In genomic region chr17:7466644-7467341, GRCh38 we compare ENCODE assay signal across 10 cellular contexts. TPM values are rescaled to one million over a fixed set of nuclear protein-coding genes. Genes with fewer than 3 reads are reported as not detected.
DNase-seq lines count a peak whose midpoint lies in the region; ATAC-seq and TF ChIP-seq lines count a peak whose summit lies in the region.
"Had no signal": no experiment of that assay in that cellular context is flagged by ENCODE, and none has a peak within 500 bp of the region (broad histone marks: within the 10 kb centered on the region; RNA-seq: fewer than 3 reads in every experiment).

No MANE protein-coding gene starts in this region.

- TF ChIP-seq POLR2A in sigmoid colon (IDR thresholded peaks at IDR 0.05) = no peak

- TF ChIP-seq CTCF in GM23338 (conservative IDR thresholded peaks at IDR 0.05; ENCODE audit: low read depth in 2 of 2) = no peak
- TF ChIP-seq CTCF in activated CD8-positive, alpha-beta T cell treated with anti-CD3 and anti-CD28 coated beads for 36 hours (IDR thresholded peaks at IDR 0.05) = no peak
- TF ChIP-seq CTCF in sigmoid colon (IDR thresholded peaks at IDR 0.05) = no peak

- H3K27me3 ChIP-seq in GM23338 (ENCODE audit: insufficient read depth) = no peaks in the 10 kb centered on the region
- H3K27me3 ChIP-seq in sigmoid colon = no peaks in the 10 kb centered on the region
- H3K27me3 ChIP-seq in CD8-positive, alpha-beta memory T cell (ENCODE audit: insufficient read depth, low read length, poor library complexity, severe bottlenecking) = no peaks in the 10 kb centered on the region

- intact Hi-C loops in activated CD8-positive, alpha-beta T cell treated with anti-CD3 and anti-CD28 coated beads for 36 hours (cut with micrococcal nuclease) = no loop called here
- intact Hi-C loops in Right ventricle myocardium superior (cut with DNase I) = no loop called here
- intact Hi-C loops in sigmoid colon (cut with DNase I) = no loop called here

- H3K9me2 ChIP-seq in GM23338 (ENCODE audit: insufficient read depth) = no peaks in the 10 kb centered on the region

- H3K27ac ChIP-seq in GM23338 (ENCODE audit: low read depth) (no peak overlapping the region), sigmoid colon (peak overlapping the region; percentile 46 to 59 (median 50))
- no peak overlapping the region for H3K27ac ChIP-seq in CD8-positive, alpha-beta memory T cell (ENCODE audit: low read depth, low read length)

- peak overlapping the region; percentile 89 for H3K27ac Mint-ChIP-seq in GM23338
- H3K27ac Mint-ChIP-seq in activated CD8-positive, alpha-beta T cell treated with anti-CD3 and anti-CD28 coated beads for 36 hours = peak overlapping the region; percentile 83
- peak overlapping the region in 4 of 8 donors; percentile 23 to 88 (median 50) for H3K27ac Mint-ChIP-seq in CD8-positive, alpha-beta memory T cell

- DNase-seq in GM23338 (ENCODE audit: low spot score) = no peak
- no peak for DNase-seq in activated CD8-positive, alpha-beta T cell treated with anti-CD3 and anti-CD28 coated beads for 36 hours
- peak; percentile 88 for DNase-seq in Right ventricle myocardium superior
- peak; percentile 88 for DNase-seq in sigmoid colon
- DNase-seq in CD8-positive, alpha-beta memory T cell = no peak

- no peaks in the 10 kb centered on the region for H3K9me3 ChIP-seq in sigmoid colon
- H3K9me3 ChIP-seq in CD8-positive, alpha-beta memory T cell (ENCODE audit: low read length) = no peaks in the 10 kb centered on the region

- CTCF ChIA-PET in activated CD8-positive, alpha-beta T cell treated with anti-CD3 and anti-CD28 coated beads for 36 hours (lab: Charles Lee) = interaction anchor here (1.3 to 2.2 kb wide), 4 partner anchors 9 to 111 kb away, joined by 3 to 8 read pairs (median 6); no protein-coding TSS in a partner anchor
- CTCF ChIA-PET in CD8-positive, alpha-beta memory T cell (lab: Charles Lee) = interaction anchor here (0.5 to 0.8 kb wide), 2 partner anchors 30 to 124 kb away, joined by 3 read pairs; no protein-coding TSS in a partner anchor

- H3K36me3 ChIP-seq in GM23338 (ENCODE audit: insufficient read depth) (no peaks in the 10 kb centered on the region), sigmoid colon (peaks cover 18 to 50% (median 29%) of the 10 kb centered on the region in 4 donors)
- no peaks in the 10 kb centered on the region for H3K36me3 ChIP-seq in CD8-positive, alpha-beta memory T cell (ENCODE audit: insufficient read depth, low read length)

- H4K20me1 ChIP-seq in GM23338 (replicated peaks; ENCODE audit: insufficient read depth) = no peaks in the 10 kb centered on the region

- H3K4me3 ChIP-seq in GM23338 = no peak overlapping the region
- H3K4me3 ChIP-seq in sigmoid colon = no peak overlapping the region
- H3K4me3 ChIP-seq in CD8-positive, alpha-beta memory T cell (ENCODE audit: low read length) = no peak overlapping the region

- no peak overlapping the region for H3K4me3 Mint-ChIP-seq in GM23338
- H3K4me3 Mint-ChIP-seq in activated CD8-positive, alpha-beta T cell treated with anti-CD3 and anti-CD28 coated beads for 36 hours = no peak overlapping the region
- H3K4me3 Mint-ChIP-seq in CD8-positive, alpha-beta memory T cell = no peak overlapping the region

- 85 to 90% methylated on average over 16 of the region's 16 CpGs for WGBS in sigmoid colon, 2 donors

- 0 out of 2 replicates have a peak, but pooled peaks cover 11% of the 10 kb centered on the region for H3K79me2 ChIP-seq in GM23338 (replicated peaks; ENCODE audit: insufficient read depth)

- no peak overlapping the region for H2AFZ ChIP-seq in GM23338

- no peak for TF ChIP-seq EP300 in sigmoid colon (IDR thresholded peaks at IDR 0.05)

- POLR2A ChIA-PET in activated CD8-positive, alpha-beta T cell treated with anti-CD3 and anti-CD28 coated beads for 36 hours (lab: Charles Lee) = interaction anchor here (0.6 to 16.3 kb wide), 4 partner anchors 9 to 21 kb away, joined by 4 to 122 read pairs (median 5); partner anchors contain the start of gene ZBTB4
- POLR2A ChIA-PET in CD8-positive, alpha-beta memory T cell (lab: Charles Lee) = interaction anchor here (0.6 to 1.5 kb wide), 3 partner anchors 10 to 18 kb away, joined by 3 read pairs; no protein-coding TSS in a partner anchor

- H3K36me3 Mint-ChIP-seq in GM23338 (ENCODE audit: low read depth) = peaks cover 7% of the 10 kb centered on the region
- H3K36me3 Mint-ChIP-seq in activated CD8-positive, alpha-beta T cell treated with anti-CD3 and anti-CD28 coated beads for 36 hours (ENCODE audit: low read depth) = peaks cover 13% of the 10 kb centered on the region
- H3K36me3 Mint-ChIP-seq in CD8-positive, alpha-beta memory T cell = peaks cover 0 to 51% (median 1%) of the 10 kb centered on the region in 3 donors

- H3K4me1 Mint-ChIP-seq in GM23338 = peaks cover 8% of the 10 kb centered on the region; the same call in 2 of the 3 replicates
- H3K4me1 Mint-ChIP-seq in activated CD8-positive, alpha-beta T cell treated with anti-CD3 and anti-CD28 coated beads for 36 hours (ENCODE audit: low read depth) = peaks cover 28% of the 10 kb centered on the region
- peaks cover 6 to 32% (median 14%) of the 10 kb centered on the region in 3 donors for H3K4me1 Mint-ChIP-seq in CD8-positive, alpha-beta memory T cell

- ATAC-seq in GM23338 (no peak), Right ventricle myocardium superior (ENCODE audit: poor library complexity) (peak; percentile 62), HG03442 (IDR thresholded peaks at IDR 0.05; ENCODE audit: unreplicated experiment) (no peak), GM19467 (IDR thresholded peaks at IDR 0.05; ENCODE audit: unreplicated experiment) (no peak), HG03139 (IDR thresholded peaks at IDR 0.05; ENCODE audit: unreplicated experiment) (no peak)
- peak; percentile 8 for ATAC-seq in activated CD8-positive, alpha-beta T cell treated with anti-CD3 and anti-CD28 coated beads for 36 hours

- H3K4me2 ChIP-seq in GM23338 = no peak overlapping the region

- H3K4me1 ChIP-seq in GM23338 (ENCODE audit: insufficient read depth) = peaks cover 4% of the 10 kb centered on the region; the same call in 1 of the 2 replicates
- H3K4me1 ChIP-seq in sigmoid colon = peaks cover 0 to 58% (median 33%) of the 10 kb centered on the region in 4 donors
- peaks cover 6% of the 10 kb centered on the region for H3K4me1 ChIP-seq in CD8-positive, alpha-beta memory T cell (ENCODE audit: insufficient read depth, low read length)

- no peaks in the 10 kb centered on the region for H3K9me3 Mint-ChIP-seq in GM23338
- no peaks in the 10 kb centered on the region for H3K9me3 Mint-ChIP-seq in activated CD8-positive, alpha-beta T cell treated with anti-CD3 and anti-CD28 coated beads for 36 hours
- H3K9me3 Mint-ChIP-seq in CD8-positive, alpha-beta memory T cell = no peaks in the 10 kb centered on the region

- no peaks in the 10 kb centered on the region for H3F3A ChIP-seq in GM23338 (replicated peaks; ENCODE audit: low read depth)

- peaks cover 10% of the 10 kb centered on the region for H3K27me3 Mint-ChIP-seq in GM23338 (ENCODE audit: insufficient read depth, low read depth, poor library complexity)
- H3K27me3 Mint-ChIP-seq in activated CD8-positive, alpha-beta T cell treated with anti-CD3 and anti-CD28 coated beads for 36 hours = no peaks in the 10 kb centered on the region
- no peaks in the 10 kb centered on the region for H3K27me3 Mint-ChIP-seq in CD8-positive, alpha-beta memory T cell

TF ChIP-seq in GM23338, 12 proteins besides CTCF, POLR2A, EP300 and RAD21 (continues in another document):
- TF ChIP-seq NANOG (IDR thresholded peaks at IDR 0.05; ENCODE audit: borderline replicate concordance) (no peak), STAT1 (IDR thresholded peaks at IDR 0.05; ENCODE audit: unreplicated experiment) (no peak)

RNA-seq across cellular contexts. Expression of gene ZBTB4, which starts 12.6 kb away (rescaled TPM):
- total RNA-seq in GM23338 (2014; rRNA removed; shearing (Covaris generic)) = 6.9 and 11.2 TPM in 2 replicates
- polyA plus RNA-seq in GM23338 (2016; fragmentation: Nextera tagmentation; extraction: Ambion mirVana) (3.6 and 4.2 TPM in 2 replicates), sigmoid colon (10 to 100 TPM in 2 of 3 donors, 1 to 10 TPM in 1; 5.5 to 19.6 (median 12.0) TPM)
- total RNA-seq in activated CD8-positive, alpha-beta T cell treated with anti-CD3 and anti-CD28 coated beads for 36 hours = 10 to 100 TPM; 24.3 to 24.6 TPM
- total RNA-seq in Right ventricle myocardium superior (60.3 TPM), sigmoid colon (10 to 100 TPM; 42.5 to 56.5 (median 45.3) TPM)
- total RNA-seq in CD8-positive, alpha-beta memory T cell = 10 to 100 TPM; 22.8 to 23.1 TPM
- polyA plus RNA-seq in CD8-positive, alpha-beta memory T cell = 24.1 TPM

RNA-seq across cellular contexts. Expression of gene SLC35G6, which starts 14.5 kb away (rescaled TPM):
- not detected in 2 replicates for total RNA-seq in GM23338 (2014; rRNA removed; shearing (Covaris generic))
- 0.16 TPM in 1 of 2 replicates, not detected in the other for polyA plus RNA-seq in GM23338 (2016; fragmentation: Nextera tagmentation; extraction: Ambion mirVana)
- not detected for total RNA-seq in activated CD8-positive, alpha-beta T cell treated with anti-CD3 and anti-CD28 coated beads for 36 hours
- not detected for total RNA-seq in Right ventricle myocardium superior
- total RNA-seq in sigmoid colon = not detected
- polyA plus RNA-seq in sigmoid colon = not detected
- not detected for total RNA-seq in CD8-positive, alpha-beta memory T cell
- polyA plus RNA-seq in CD8-positive, alpha-beta memory T cell = 0.12 TPM
- total RNA-seq: activated CD8-positive, alpha-beta memory T cell treated with anti-CD3 and anti-CD28 coated beads for 36 hours; urinary bladder had no signal
- polyA plus RNA-seq: urinary bladder had no signal

RNA-seq across cellular contexts. Expression of gene POLR2A, which starts 17.4 kb away (rescaled TPM):
- 136 and 151 TPM in 2 replicates for total RNA-seq in GM23338 (2014; rRNA removed; shearing (Covaris generic))
- polyA plus RNA-seq in GM23338 (2016; fragmentation: Nextera tagmentation; extraction: Ambion mirVana) (56.8 and 58.1 TPM in 2 replicates), sigmoid colon (10 to 100 TPM in 2 of 3 donors, 1 to 10 TPM in 1; 7.2 to 51.1 (median 11.3) TPM)
- total RNA-seq in activated CD8-positive, alpha-beta T cell treated with anti-CD3 and anti-CD28 coated beads for 36 hours = 100 to 1,000 TPM; 219 to 223 TPM
- total RNA-seq in Right ventricle myocardium superior (32.9 TPM), sigmoid colon (10 to 100 TPM; 30.1 to 43.2 (median 36.5) TPM)
- 100 to 1,000 TPM; 190 to 192 TPM for total RNA-seq in CD8-positive, alpha-beta memory T cell
- polyA plus RNA-seq in CD8-positive, alpha-beta memory T cell = 69.6 TPM

RNA-seq across cellular contexts. Expression of gene CHRNB1, which starts 21.9 kb away (rescaled TPM):
- 11.2 and 12.0 TPM in 2 replicates for total RNA-seq in GM23338 (2014; rRNA removed; shearing (Covaris generic))
- polyA plus RNA-seq in GM23338 (2016; fragmentation: Nextera tagmentation; extraction: Ambion mirVana) (10.0 and 11.1 TPM in 2 replicates), sigmoid colon (10 to 100 TPM in 2 of 3 donors, 1 to 10 TPM in 1; 7.2 to 13.2 (median 11.2) TPM)
- total RNA-seq in activated CD8-positive, alpha-beta T cell treated with anti-CD3 and anti-CD28 coated beads for 36 hours = 10 to 100 TPM; 11.5 to 11.7 TPM
- total RNA-seq in Right ventricle myocardium superior (9.8 TPM), sigmoid colon (1 to 10 TPM; 4.2 to 8.1 (median 6.5) TPM)
- total RNA-seq in CD8-positive, alpha-beta memory T cell = 1 to 10 TPM; 6.0 to 6.3 TPM
- 24.7 TPM for polyA plus RNA-seq in CD8-positive, alpha-beta memory T cell

RNA-seq across cellular contexts. Expression of gene FGF11, which starts 27.5 kb away (rescaled TPM):
- total RNA-seq in GM23338 (2014; rRNA removed; shearing (Covaris generic)) = 16.6 TPM in 2 replicates
- polyA plus RNA-seq in GM23338 (2016; fragmentation: Nextera tagmentation; extraction: Ambion mirVana) (11.1 and 13.3 TPM in 2 replicates), sigmoid colon (1 to 10 TPM in 1 of 3 donors, under 1 TPM in 1, not detected in 1; 0.69 to 2.8 TPM)
- 10 to 100 TPM; 16.5 to 16.6 TPM for total RNA-seq in activated CD8-positive, alpha-beta T cell treated with anti-CD3 and anti-CD28 coated beads for 36 hours
- total RNA-seq in Right ventricle myocardium superior (9.8 TPM), sigmoid colon (under 1 TPM in 1 of 4 donors, not detected in 3; 0.36 TPM)
- total RNA-seq in CD8-positive, alpha-beta memory T cell = 1 to 10 TPM in 1 of 2 experiments, under 1 TPM in 1; 0.85 to 1.1 TPM
- polyA plus RNA-seq in CD8-positive, alpha-beta memory T cell = 0.12 TPM

Comparison
In these comparisons a context has a peak if more than half of its experiments do, and no peak if none do; other contexts are left out.
1. ATAC-seq: peak in activated CD8-positive, alpha-beta T cell treated with anti-CD3 and anti-CD28 coated beads for 36 hours (single experiment) and Right ventricle myocardium superior (single experiment); none in GM23338 (single experiment), HG03442 (single experiment), GM19467 (single experiment) and HG03139 (single experiment).
2. DNase-seq: peak in Right ventricle myocardium superior (single experiment) and sigmoid colon (single experiment); none in GM23338 (single experiment), activated CD8-positive, alpha-beta T cell treated with anti-CD3 and anti-CD28 coated beads for 36 hours (single experiment) and CD8-positive, alpha-beta memory T cell (0 of 5).
3. H3K27ac ChIP-seq: peak in sigmoid colon (4 of 4); none in GM23338 (single experiment) and CD8-positive, alpha-beta memory T cell (single experiment).